ENCODE assay signal across 11 cellular contexts in the genomic region with DNA sequence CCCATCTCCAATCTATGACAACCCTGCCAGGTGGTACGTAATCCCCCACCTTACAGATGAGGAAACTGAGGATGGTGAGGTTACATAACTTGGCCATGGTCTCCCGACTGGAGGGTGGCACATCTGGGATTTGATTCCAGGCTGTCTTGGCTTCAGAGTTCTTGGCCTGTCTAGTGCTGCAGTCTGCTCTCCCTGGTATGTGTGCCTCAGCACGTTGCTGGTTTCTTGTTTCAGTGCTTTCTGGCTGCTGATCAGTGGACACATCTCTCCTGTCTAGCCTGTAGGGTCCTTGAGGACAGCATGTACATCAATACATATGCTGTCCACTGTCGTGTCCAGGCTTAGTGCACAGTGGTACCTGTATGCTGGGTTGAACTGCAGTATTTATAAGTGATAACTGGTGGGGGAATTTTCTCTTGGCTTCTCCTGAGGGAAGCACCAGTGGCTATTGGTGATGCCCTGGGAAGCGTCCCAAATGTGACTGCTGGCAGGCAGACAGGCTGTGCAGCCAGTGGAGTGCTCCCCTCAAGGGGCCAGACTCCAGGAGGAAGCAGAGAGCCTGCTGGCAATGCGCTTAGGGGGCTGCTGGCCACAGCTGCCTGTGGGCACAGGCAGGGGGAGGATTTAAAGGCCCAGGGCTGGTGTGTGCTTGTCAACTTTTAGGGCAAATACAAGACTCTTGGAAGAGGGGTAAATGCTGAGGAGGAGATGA. TPM values are rescaled to one million over a fixed set of nuclear protein-coding genes. Genes with fewer than 3 reads are reported as not detected.
DNase-seq lines count a peak whose midpoint lies in the region; ATAC-seq, FAIRE-seq and TF ChIP-seq lines count a peak whose summit lies in the region.
"Had no signal": no experiment of that assay in that cellular context is flagged by ENCODE, and none has a peak within 500 bp of the region (broad histone marks: within the 10 kb centered on the region; RNA-seq: fewer than 3 reads in every experiment).

No MANE protein-coding gene starts in this region.

- no peak for TF ChIP-seq CTCF in GM23338 (conservative IDR thresholded peaks at IDR 0.05; ENCODE audit: low read depth in 2 of 2)
- TF ChIP-seq CTCF in RWPE1 (conservative IDR thresholded peaks at IDR 0.05; ENCODE audit: low read depth) = no peak
- no peak for TF ChIP-seq CTCF in glutamatergic neuron (IDR thresholded peaks at IDR 0.05; ENCODE audit: partially characterized antibody, unreplicated experiment)
- TF ChIP-seq CTCF in gastrocnemius medialis (IDR thresholded peaks at IDR 0.05 in 4 of 5, conservative IDR thresholded peaks at IDR 0.05 in 1 of 5) = no peak

- DNase-seq in GM23338 (ENCODE audit: low spot score) (no peak), RWPE1 (ENCODE audit: low spot score) (no peak), glutamatergic neuron (peak; percentile 55), gastrocnemius medialis (peak; percentile 60 to 85), GM12891 (ENCODE audit: insufficient read length, low spot score) (no peak), T-cell (no peak)
- DNase-seq: activated B cell treated with CpG ODN at 0.5 μM for 24 hours; effector CD8-positive, alpha-beta T cell; naive B cell had no signal

- H3K36me3 ChIP-seq in GM23338 (ENCODE audit: insufficient read depth) = no peaks in the 10 kb centered on the region
- no peaks in the 10 kb centered on the region for H3K36me3 ChIP-seq in gastrocnemius medialis

- POLR2A ChIA-PET in RWPE1 (lab: Yijun Ruan, JAX; ENCODE audit: low non-redundant PET) = no interaction called here
- POLR2A ChIA-PET in T-cell (lab: Charles Lee) = no interaction called here

- H3K4me1 ChIP-seq in GM23338 (ENCODE audit: insufficient read depth) (peaks cover 18% of the 10 kb centered on the region), gastrocnemius medialis (peaks cover 77% of the 10 kb centered on the region in 2 donors)

- peaks cover 29% of the 10 kb centered on the region for H3K4me1 Mint-ChIP-seq in GM23338
- H3K4me1 Mint-ChIP-seq in glutamatergic neuron (ENCODE audit: low read depth, unreplicated experiment) = peaks cover 16% of the 10 kb centered on the region
- peaks cover 32 to 39% (median 37%) of the 10 kb centered on the region in 3 donors for H3K4me1 Mint-ChIP-seq in T-cell

- ATAC-seq in GM23338 (no peak), gastrocnemius medialis (peak; percentile 85 to 87), GM18861 (IDR thresholded peaks at IDR 0.05; ENCODE audit: unreplicated experiment) (no peak), T-cell (replicated peaks in 1 of 4) (no peak), HG03175 (IDR thresholded peaks at IDR 0.05; ENCODE audit: unreplicated experiment) (no peak)

- no peak overlapping the region for H2AFZ ChIP-seq in GM23338

- H3K27me3 Mint-ChIP-seq in GM23338 (ENCODE audit: insufficient read depth, low read depth, poor library complexity) (peaks cover 3% of the 10 kb centered on the region), glutamatergic neuron (ENCODE audit: unreplicated experiment) (peaks cover 6% of the 10 kb centered on the region), T-cell (no peaks in the 10 kb centered on the region)
- H3K27me3 Mint-ChIP-seq: activated B cell treated with CpG ODN at 0.5 μM for 24 hours, naive B cell had no signal

- no peak for FAIRE-seq in GM12891 (lab: Jason Lieb, UNC)

- intact Hi-C loops in gastrocnemius medialis (cut with DNase I; ENCODE audit: low total_unique reads) = loop anchor here (1.0 to 2.0 kb wide), 2 partner anchors 24 to 34 kb away; partner anchors contain the start of gene PSKH1

- TF ChIP-seq POLR2A in gastrocnemius medialis (IDR thresholded peaks at IDR 0.05) (no peak), GM12891 (IDR thresholded peaks at IDR 0.05; ENCODE audit: low read depth, low read length) (no peak)

- no peak overlapping the region for H3K4me2 ChIP-seq in GM23338

- CTCF ChIA-PET in RWPE1 (lab: Yijun Ruan, JAX) = interaction anchor here (0.7 to 1.3 kb wide), 4 partner anchors 11 to 100 kb away, joined by 3 read pairs; no protein-coding TSS in a partner anchor
- CTCF ChIA-PET in T-cell (lab: Charles Lee) = no interaction called here

- peak overlapping the region; percentile 26 for H3K27ac Mint-ChIP-seq in GM23338
- peak overlapping the region; percentile 75 for H3K27ac Mint-ChIP-seq in glutamatergic neuron (ENCODE audit: unreplicated experiment)
- H3K27ac Mint-ChIP-seq in T-cell = peak overlapping the region in 1 of 2 donors; percentile 58
- H3K27ac Mint-ChIP-seq: activated B cell treated with CpG ODN at 0.5 μM for 24 hours had no signal

- no peaks in the 10 kb centered on the region for H3K79me2 ChIP-seq in GM23338 (replicated peaks; ENCODE audit: insufficient read depth)

- in situ Hi-C loops in gastrocnemius medialis (cut with MboI; ENCODE audit: low sequenced_read_pairs in 4 of 4) = no loop called here

- no peaks in the 10 kb centered on the region for H3K27me3 ChIP-seq in GM23338 (ENCODE audit: insufficient read depth)
- no peaks in the 10 kb centered on the region for H3K27me3 ChIP-seq in gastrocnemius medialis

- H3K4me3 Mint-ChIP-seq in GM23338 = no peak overlapping the region; the same call in 2 of the 3 replicates
- H3K4me3 Mint-ChIP-seq in glutamatergic neuron (ENCODE audit: unreplicated experiment) = peak overlapping the region; percentile 26
- H3K4me3 Mint-ChIP-seq in T-cell = no peak overlapping the region
- H3K4me3 Mint-ChIP-seq: activated B cell treated with CpG ODN at 0.5 μM for 24 hours had no signal

- H4K20me1 ChIP-seq in GM23338 (replicated peaks; ENCODE audit: insufficient read depth) = no peaks in the 10 kb centered on the region; the same call in 1 of the 2 replicates

- H3K9me3 ChIP-seq in gastrocnemius medialis = no peaks in the 10 kb centered on the region

- H3K4me3 ChIP-seq in GM23338 (no peak overlapping the region), gastrocnemius medialis (no peak overlapping the region)

- H3K27ac ChIP-seq in GM23338 (ENCODE audit: low read depth) (no peak overlapping the region), RWPE1 (peak overlapping the region; percentile 79), gastrocnemius medialis (peak overlapping the region; percentile 86 to 99 (median 95))

- H3K36me3 Mint-ChIP-seq in GM23338 (ENCODE audit: low read depth) (peaks cover 4% of the 10 kb centered on the region; the same call in 2 of the 3 replicates), glutamatergic neuron (ENCODE audit: unreplicated experiment) (no peaks in the 10 kb centered on the region), T-cell (peaks cover 14% of the 10 kb centered on the region)

- H3F3A ChIP-seq in GM23338 (replicated peaks; ENCODE audit: low read depth) = no peaks in the 10 kb centered on the region

- H3K9me3 Mint-ChIP-seq in GM23338 (no peaks in the 10 kb centered on the region), glutamatergic neuron (ENCODE audit: unreplicated experiment) (peaks cover 6% of the 10 kb centered on the region), T-cell (no peaks in the 10 kb centered on the region)
- H3K9me3 Mint-ChIP-seq: activated B cell treated with CpG ODN at 0.5 μM for 24 hours, naive B cell had no signal

- no peaks in the 10 kb centered on the region for H3K9me2 ChIP-seq in GM23338 (ENCODE audit: insufficient read depth)

TF ChIP-seq in GM23338, 12 proteins besides CTCF, POLR2A, EP300 and RAD21 (continues in another document):
- TF ChIP-seq JUNB (IDR thresholded peaks at IDR 0.05; ENCODE audit: unreplicated experiment) = no peak

TF ChIP-seq in GM12891, 5 proteins besides CTCF, POLR2A, EP300 and RAD21:
- TF ChIP-seq POLR2AphosphoS5 (IDR thresholded peaks at IDR 0.05; ENCODE audit: low read depth, low read length) = no peak
- no peak for TF ChIP-seq SPI1 (IDR thresholded peaks at IDR 0.05; ENCODE audit: low read depth, low read length)
- no peak for TF ChIP-seq TAF1 (IDR thresholded peaks at IDR 0.05; ENCODE audit: low read depth, low read length)
- TF ChIP-seq POU2F2 (IDR thresholded peaks at IDR 0.05; ENCODE audit: low read depth, low read length) = no peak
- no peak for TF ChIP-seq PAX5 (IDR thresholded peaks at IDR 0.05; ENCODE audit: insufficient read depth, low read length, severe bottlenecking)

RNA-seq across cellular contexts. Expression of gene CTRL, which starts 14.4 kb away (rescaled TPM):
- 1.6 and 8.0 TPM in 2 replicates for total RNA-seq in GM23338 (2014; rRNA removed; shearing (Covaris generic))
- 12.8 and 13.0 TPM in 2 replicates for polyA plus RNA-seq in GM23338 (2016; fragmentation: Nextera tagmentation; extraction: Ambion mirVana)
- 2.8 TPM for total RNA-seq in glutamatergic neuron (ENCODE audit: unreplicated experiment)
- total RNA-seq in gastrocnemius medialis = under 1 TPM in 1 of 4 donors, not detected in 3; 0.27 TPM
- 1.8 TPM for polyA plus RNA-seq in GM12891 (2012; ENCODE audit: low read depth, missing spikeins)
- 10 to 100 TPM in 4 of 5 donors, 1 to 10 TPM in 1; 9.4 to 14.2 (median 13.2) TPM for total RNA-seq in T-cell

RNA-seq across cellular contexts. Expression of gene PSMB10, which starts 19.4 kb away (rescaled TPM):
- total RNA-seq in GM23338 (2014; rRNA removed; shearing (Covaris generic)) = 27.5 and 35.0 TPM in 2 replicates
- polyA plus RNA-seq in GM23338 (2016; fragmentation: Nextera tagmentation; extraction: Ambion mirVana) = 114 and 129 TPM in 2 replicates
- total RNA-seq in glutamatergic neuron (ENCODE audit: unreplicated experiment) (11.0 TPM), gastrocnemius medialis (10 to 100 TPM; 18.3 to 41.4 (median 23.9) TPM), T-cell (100 to 1,000 TPM; 118 to 214 (median 165) TPM)
- polyA plus RNA-seq in GM12891 (2012; ENCODE audit: low read depth, missing spikeins) = 205 TPM

RNA-seq across cellular contexts. Expression of gene PSKH1, which starts 24.2 kb away (rescaled TPM):
- total RNA-seq in GM23338 (2014; rRNA removed; shearing (Covaris generic)) = 22.1 and 23.9 TPM in 2 replicates
- polyA plus RNA-seq in GM23338 (2016; fragmentation: Nextera tagmentation; extraction: Ambion mirVana) = 8.3 and 14.3 TPM in 2 replicates
- total RNA-seq in glutamatergic neuron (ENCODE audit: unreplicated experiment) (27.9 TPM), gastrocnemius medialis (10 to 100 TPM in 1 of 4 donors, 1 to 10 TPM in 3; 4.1 to 12.7 (median 6.9) TPM), T-cell (10 to 100 TPM; 14.8 to 31.4 (median 28.1) TPM)
- 12.3 TPM for polyA plus RNA-seq in GM12891 (2012; ENCODE audit: low read depth, missing spikeins)

RNA-seq across cellular contexts. Expression of gene LCAT, which starts 26.6 kb away (rescaled TPM):
- 17.6 and 18.9 TPM in 2 replicates for total RNA-seq in GM23338 (2014; rRNA removed; shearing (Covaris generic))
- 12.4 and 13.7 TPM in 2 replicates for polyA plus RNA-seq in GM23338 (2016; fragmentation: Nextera tagmentation; extraction: Ambion mirVana)
- total RNA-seq in glutamatergic neuron (ENCODE audit: unreplicated experiment) = 8.7 TPM
- 10 to 100 TPM in 1 of 4 donors, 1 to 10 TPM in 3; 2.5 to 18.7 (median 3.5) TPM for total RNA-seq in gastrocnemius medialis
- polyA plus RNA-seq in GM12891 (2012; ENCODE audit: low read depth, missing spikeins) = 7.0 TPM
- 10 to 100 TPM in 4 of 5 donors, 1 to 10 TPM in 1; 9.8 to 20.7 (median 18.7) TPM for total RNA-seq in T-cell

RNA-seq across cellular contexts. Expression of gene NRN1L, which starts 32.6 kb away (rescaled TPM):
- 13.8 and 14.0 TPM in 2 replicates for total RNA-seq in GM23338 (2014; rRNA removed; shearing (Covaris generic))
- polyA plus RNA-seq in GM23338 (2016; fragmentation: Nextera tagmentation; extraction: Ambion mirVana) = 26.1 and 33.8 TPM in 2 replicates
- total RNA-seq in glutamatergic neuron (ENCODE audit: unreplicated experiment) (1.0 TPM), gastrocnemius medialis (1 to 10 TPM in 2 of 4 donors, under 1 TPM in 1, not detected in 1; 0.87 to 2.8 (median 1.1) TPM), T-cell (1 to 10 TPM in 4 of 5 donors, under 1 TPM in 1; 0.72 to 5.3 (median 3.1) TPM)
- polyA plus RNA-seq in GM12891 (2012; ENCODE audit: low read depth, missing spikeins) = 1.6 TPM

Comparison
In these comparisons a context has a peak if more than half of its experiments do, and no peak if none do; other contexts are left out.
1. ATAC-seq: peak in gastrocnemius medialis (2 of 2); none in GM23338 (single experiment), GM18861 (single experiment), T-cell (0 of 4) and HG03175 (single experiment).
2. DNase-seq: peak in glutamatergic neuron (single experiment) and gastrocnemius medialis (2 of 2); none in GM23338 (single experiment), RWPE1 (single experiment), GM12891 (single experiment) and T-cell (0 of 34).